ENCODE assay signal across 10 cellular contexts in genomic region chrX:129568349-129568748, GRCh38. TPM values are rescaled to one million over a fixed set of nuclear protein-coding genes. Genes with fewer than 3 reads are reported as not detected.
"Had no signal": no experiment of that assay in that cellular context is flagged by ENCODE, and none has a peak within 500 bp of the region (broad histone marks: within the 10 kb centered on the region; RNA-seq: fewer than 3 reads in every experiment).

No MANE protein-coding gene starts in this region.

- H3K9me3 ChIP-seq: HAP-1 had no signal

- H3K27ac Mint-ChIP-seq: HFFc6, IgD-negative memory B cell had no signal

- ATAC-seq: HCT116, HepG2 had no signal

- H3K9me3 Mint-ChIP-seq: HFFc6 had no signal

- FAIRE-seq: HepG2 had no signal

- H3K27me3 Mint-ChIP-seq: IgD-negative memory B cell had no signal

- H3K4me3 Mint-ChIP-seq: HFFc6, IgD-negative memory B cell had no signal

- DNase-seq: GM23248, GOT3, H7, HFFc6, KBM-7 had no signal

- H3K4me1 ChIP-seq: HAP-1 had no signal

- H3K27ac ChIP-seq: GM23248, HL-60 had no signal

- H3K4me3 ChIP-seq: GM23248, HAP-1 had no signal

RNA-seq across cellular contexts. Expression of gene SMARCA1, which starts 45.1 kb away (rescaled TPM):
- polyA plus RNA-seq: IgD-negative memory B cell had no signal
